Comparison of ENCODE assay signal across 8 cellular contexts in genomic region chr12:95623554-95624170, GRCh38.
A peak's percentile ranks its signal among the peaks of the same experiment; 100 is the strongest.
DNase-seq lines count a peak whose midpoint lies in the region; ATAC-seq, FAIRE-seq and TF ChIP-seq lines count a peak whose summit lies in the region.

No MANE protein-coding gene starts in this region.

- H3K9ac ChIP-seq in Loucy (ENCODE audit: low read depth, low read length, poor library complexity, severe bottlenecking) = no peak overlapping the region

- H3K27me3 Mint-ChIP-seq in activated CD4-positive, alpha-beta T cell treated with anti-CD3 and anti-CD28 coated beads for 36 hours = peaks cover 2% of the 10 kb centered on the region

- H3K4me1 ChIP-seq in Loucy (ENCODE audit: insufficient read depth, low read length, poor library complexity, severe bottlenecking) (no peaks in the 10 kb centered on the region), gastroesophageal sphincter (peaks cover 4 to 18% (median 11%) of the 10 kb centered on the region in 3 donors), pancreas (peaks cover 16 to 38% (median 30%) of the 10 kb centered on the region in 3 donors)

- ATAC-seq in activated CD4-positive, alpha-beta T cell treated with anti-CD3 and anti-CD28 coated beads for 36 hours = no peak
- peak; percentile 91 for ATAC-seq in gastroesophageal sphincter
- ATAC-seq in pancreas = peak; percentile 29 to 73 (median 62)
- no peak for ATAC-seq in HG02852 (IDR thresholded peaks at IDR 0.05; ENCODE audit: unreplicated experiment)

- peak; percentile 59 for DNase-seq in activated CD4-positive, alpha-beta T cell treated with anti-CD3 and anti-CD28 coated beads for 36 hours
- no peak for DNase-seq in activated CD4-positive, alpha-beta T cell treated with anti-CD3 and anti-CD28 coated beads for 1 hour
- peak; percentile 23 for DNase-seq in activated CD8-positive, alpha-beta memory T cell treated with anti-CD3 and anti-CD28 coated beads, Interleukin-2, amount 50 U/mL, for 4 hours
- DNase-seq in pancreas (peak in 5 of 6 donors; percentile 45 to 80 (median 62)), inferior parietal cortex (ENCODE audit: extremely low spot score) (no peak)

- TF ChIP-seq EP300 in gastroesophageal sphincter (IDR thresholded peaks at IDR 0.05) = no peak

- no peak overlapping the region for H3K4me3 Mint-ChIP-seq in activated CD4-positive, alpha-beta T cell treated with anti-CD3 and anti-CD28 coated beads for 36 hours

- no peaks in the 10 kb centered on the region for H3K36me3 Mint-ChIP-seq in activated CD4-positive, alpha-beta T cell treated with anti-CD3 and anti-CD28 coated beads for 36 hours (ENCODE audit: low read depth)

- TF ChIP-seq CTCF in Loucy (conservative IDR thresholded peaks at IDR 0.05; ENCODE audit: low read length) = peak; percentile 85
- peak; percentile 40 to 81 (median 70) for TF ChIP-seq CTCF in gastroesophageal sphincter (IDR thresholded peaks at IDR 0.05)
- peak; percentile 22 to 38 (median 35) for TF ChIP-seq CTCF in pancreas (IDR thresholded peaks at IDR 0.05)

- no peaks in the 10 kb centered on the region for H3K36me3 ChIP-seq in Loucy (ENCODE audit: insufficient read depth, low read length)
- no peaks in the 10 kb centered on the region for H3K36me3 ChIP-seq in gastroesophageal sphincter
- no peaks in the 10 kb centered on the region for H3K36me3 ChIP-seq in pancreas

- no peak overlapping the region for H3K27ac Mint-ChIP-seq in activated CD4-positive, alpha-beta T cell treated with anti-CD3 and anti-CD28 coated beads for 36 hours

- no peaks in the 10 kb centered on the region for H3K9me3 ChIP-seq in Loucy (ENCODE audit: insufficient read depth, low read depth, low read length)
- H3K9me3 ChIP-seq in gastroesophageal sphincter = no peaks in the 10 kb centered on the region
- no peaks in the 10 kb centered on the region for H3K9me3 ChIP-seq in pancreas

- no peaks in the 10 kb centered on the region for H4K20me1 ChIP-seq in Loucy (ENCODE audit: insufficient read depth, low read length, poor library complexity, severe bottlenecking)

- H3K27ac ChIP-seq in gastroesophageal sphincter (peak overlapping the region; percentile 81 to 85 (median 83)), pancreas (peak overlapping the region; percentile 40 to 85 (median 78))

- no peak overlapping the region for H2AFZ ChIP-seq in Loucy (ENCODE audit: low read length)

- no peaks in the 10 kb centered on the region for H3K27me3 ChIP-seq in Loucy (ENCODE audit: insufficient read depth, low read length, poor library complexity, severe bottlenecking)
- H3K27me3 ChIP-seq in gastroesophageal sphincter = no peaks in the 10 kb centered on the region
- no peaks in the 10 kb centered on the region for H3K27me3 ChIP-seq in pancreas

- no peak for TF ChIP-seq POLR2A in gastroesophageal sphincter (IDR thresholded peaks at IDR 0.05)

- no peaks in the 10 kb centered on the region for H3K9me3 Mint-ChIP-seq in activated CD4-positive, alpha-beta T cell treated with anti-CD3 and anti-CD28 coated beads for 36 hours (ENCODE audit: low read depth)

- CTCF ChIA-PET in activated CD4-positive, alpha-beta T cell treated with anti-CD3 and anti-CD28 coated beads for 36 hours (lab: Charles Lee) = interaction anchor here (0.6 to 0.7 kb wide), 2 partner anchors 66 to 971 kb away, joined by 3 read pairs; no protein-coding TSS in a partner anchor

- POLR2A ChIA-PET in activated CD4-positive, alpha-beta T cell treated with anti-CD3 and anti-CD28 coated beads for 36 hours (lab: Charles Lee) = no interaction called here

- H3K9me2 ChIP-seq in Loucy (replicated peaks; ENCODE audit: low read depth, low read length) = no peaks in the 10 kb centered on the region

- intact Hi-C loops in activated CD4-positive, alpha-beta T cell treated with anti-CD3 and anti-CD28 coated beads for 36 hours (cut with DNase I, micrococcal nuclease) = loop anchor here (2.0 to 10.0 kb wide), 3 partner anchors 191 to 375 kb away; no protein-coding TSS in a partner anchor
- intact Hi-C loops in pancreas (cut with DNase I) = no loop called here

- H3K4me2 ChIP-seq in Loucy (ENCODE audit: low read depth, low read length, poor library complexity, severe bottlenecking) = no peak overlapping the region

- no peaks in the 10 kb centered on the region for H3K4me1 Mint-ChIP-seq in activated CD4-positive, alpha-beta T cell treated with anti-CD3 and anti-CD28 coated beads for 36 hours

- whole genome bisulfite sequencing in gastroesophageal sphincter (ENCODE audit: low coverage in 1 of 2), 2 donors = 45 to 80% methylated on average over 1 to 8 of the region's 18 CpGs
- WGBS in pancreas, 2 donors = 72 to 75% methylated on average over 18 of the region's 18 CpGs

- H3F3A ChIP-seq in Loucy (ENCODE audit: low read depth) = no peaks in the 10 kb centered on the region

- H3K4me3 ChIP-seq in Loucy (ENCODE audit: low read length, poor library complexity, severe bottlenecking) (no peak overlapping the region), gastroesophageal sphincter (no peak overlapping the region), pancreas (no peak overlapping the region)

- no peaks in the 10 kb centered on the region for H3K79me2 ChIP-seq in Loucy (ENCODE audit: insufficient read depth, low read length)

- FAIRE-seq in pancreas (lab: Jason Lieb, UNC) = no peak

Comparison
In these comparisons a context has a peak if more than half of its experiments do, and no peak if none do; other contexts are left out.
1. DNase-seq: peak in activated CD4-positive, alpha-beta T cell treated with anti-CD3 and anti-CD28 coated beads for 36 hours (single experiment), activated CD8-positive, alpha-beta memory T cell treated with anti-CD3 and anti-CD28 coated beads, Interleukin-2, amount 50 U/mL, for 4 hours (single experiment) and pancreas (5 of 6); none in activated CD4-positive, alpha-beta T cell treated with anti-CD3 and anti-CD28 coated beads for 1 hour (single experiment) and inferior parietal cortex (single experiment).
2. ATAC-seq: peak in gastroesophageal sphincter (single experiment) and pancreas (4 of 4); none in activated CD4-positive, alpha-beta T cell treated with anti-CD3 and anti-CD28 coated beads for 36 hours (single experiment) and HG02852 (single experiment).
3. CTCF ChIP-seq: peak in every context shown above with its lines; median percentile 85 in Loucy; 70 in gastroesophageal sphincter; 35 in pancreas.
4. intact Hi-C loops: an anchor here in activated CD4-positive, alpha-beta T cell treated with anti-CD3 and anti-CD28 coated beads for 36 hours (2.0 to 10.0 kb wide); none called in pancreas.